Comparison of ENCODE assay signal across 3 cellular contexts in genomic region chr12:17132336-17132735, GRCh38.
"Had no signal": no experiment of that assay in that cellular context is flagged by ENCODE, and none has a peak within 500 bp of the region (broad histone marks: within the 10 kb centered on the region; RNA-seq: fewer than 3 reads in every experiment).

No MANE protein-coding gene starts in this region.

- ATAC-seq: GM12878 had no signal

- DNase-seq: GDM1, GF-D8 had no signal

- H3K4me3 ChIP-seq: GM12878 had no signal
